2 cellular contexts compared by ENCODE assay signal in genomic region chr14:42192659-42193425, GRCh38.
TF ChIP-seq lines count a peak whose summit lies in the region.

No MANE protein-coding gene starts in this region.

TF ChIP-seq in A549, 52 proteins besides CTCF, POLR2A, EP300 and RAD21 (continued from another document):
- no peak for TF ChIP-seq POLR2AphosphoS2 (conservative IDR thresholded peaks at IDR 0.05; ENCODE audit: low read length)
- peak; percentile 100 for TF ChIP-seq JUNB (IDR thresholded peaks at IDR 0.05)
- peak; percentile 84 to 95 for TF ChIP-seq CEBPB (IDR thresholded peaks at IDR 0.05)
- 0 out of 2 replicates have a peak, but pooled peaks have one; percentile 32 for TF ChIP-seq HEYL (CRISPR knock-in tag; IDR thresholded peaks at IDR 0.05)
- TF ChIP-seq MAFK (IDR thresholded peaks at IDR 0.05; ENCODE audit: partially characterized antibody): peak; percentile 99
- peak; percentile 72; the same call in 2 of the 3 replicates for TF ChIP-seq BCL3 (IDR thresholded peaks at IDR 0.05)
- TF ChIP-seq EHF (CRISPR knock-in tag; IDR thresholded peaks at IDR 0.05): no peak
- peak; percentile 91 to 96 for TF ChIP-seq JUN (IDR thresholded peaks at IDR 0.05)
- no peak for TF ChIP-seq ESRRA (IDR thresholded peaks at IDR 0.05; ENCODE audit: borderline replicate concordance, low read length)
- no peak for TF ChIP-seq CBX2 (IDR thresholded peaks at IDR 0.05; ENCODE audit: borderline replicate concordance, low read depth)
- no peak for TF ChIP-seq E2F6 (IDR thresholded peaks at IDR 0.05; ENCODE audit: borderline replicate concordance, low read depth)
- no peak for TF ChIP-seq BHLHE40 (IDR thresholded peaks at IDR 0.05; ENCODE audit: low read depth, low read length)
- TF ChIP-seq MAX (IDR thresholded peaks at IDR 0.05): peak; percentile 73
- TF ChIP-seq CHD4 (IDR thresholded peaks at IDR 0.05; ENCODE audit: borderline replicate concordance): no peak
TF ChIP-seq in A549: peak in this region for 16.

TF ChIP-seq in SK-N-SH treated with all-trans-retinoic acid at 6 μM for 48 hours, 23 proteins besides CTCF, POLR2A, EP300 and RAD21 (continued from another document):
- TF ChIP-seq TSHZ2 (CRISPR knock-in tag; IDR thresholded peaks at IDR 0.05): no peak
- no peak for TF ChIP-seq ZNF70 (CRISPR knock-in tag; IDR thresholded peaks at IDR 0.05)
- no peak for TF ChIP-seq RARB (CRISPR knock-in tag; IDR thresholded peaks at IDR 0.05)
- TF ChIP-seq POU6F1 (CRISPR knock-in tag; IDR thresholded peaks at IDR 0.05; ENCODE audit: borderline replicate concordance, low read depth): no peak
- TF ChIP-seq TOX (CRISPR knock-in tag; IDR thresholded peaks at IDR 0.05; ENCODE audit: borderline replicate concordance): no peak
- TF ChIP-seq ZFP30 (CRISPR knock-in tag; IDR thresholded peaks at IDR 0.05): no peak
- no peak for TF ChIP-seq ZNF565 (CRISPR knock-in tag; conservative IDR thresholded peaks at IDR 0.05; ENCODE audit: low read depth)
